ENCODE assay signal across 32 cellular contexts in the genomic region with DNA sequence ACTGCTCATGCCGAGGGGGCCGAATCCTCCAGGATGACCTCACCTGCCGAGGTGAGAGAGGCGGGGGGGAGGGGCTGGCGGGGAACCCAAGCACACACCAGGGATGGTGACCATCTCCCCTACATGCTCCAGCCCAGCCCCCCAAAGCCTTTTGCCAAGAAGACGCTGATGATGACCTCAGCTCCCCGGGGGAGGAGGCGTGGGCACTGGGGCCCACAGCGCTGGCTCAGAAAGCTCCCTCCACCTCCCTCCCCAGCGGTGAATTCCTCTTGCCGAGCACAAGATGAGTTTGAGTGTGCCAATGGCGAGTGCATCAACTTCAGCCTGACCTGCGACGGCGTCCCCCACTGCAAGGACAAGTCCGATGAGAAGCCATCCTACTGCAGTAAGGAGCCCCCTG. TPM values are rescaled to one million over a fixed set of nuclear protein-coding genes. Genes with fewer than 3 reads are reported as not detected.
"Had no signal": no experiment of that assay in that cellular context is flagged by ENCODE, and none has a peak within 500 bp of the region (broad histone marks: within the 10 kb centered on the region; RNA-seq: fewer than 3 reads in every experiment).

No MANE protein-coding gene starts in this region.

- H3K4me3 ChIP-seq: MG63 had no signal

- ATAC-seq: activated CD4-positive, alpha-beta T cell treated with anti-CD3 and anti-CD28 coated beads for 36 hours; activated CD4-positive, CD25-positive, alpha-beta regulatory T cell treated with anti-CD3 and anti-CD28 coated beads, Interleukin-2, amount 50 U/mL, for 24 hours; activated naive CD4-positive, alpha-beta T cell treated with anti-CD3 and anti-CD28 coated beads, Interleukin-2, amount 50 U/mL, for 72 hours; activated T-cell treated with anti-CD3 and anti-CD28 coated beads, Interleukin-2, amount 50 U/mL, for 4 hours; Panc1; WTC11 had no signal

- H3K27me3 ChIP-seq: MG63 had no signal

- H3K9me3 ChIP-seq: MG63 had no signal

- DNase-seq: activated CD4-positive, alpha-beta memory T cell treated with anti-CD3 and anti-CD28 coated beads for 36 hours; activated CD4-positive, alpha-beta T cell treated with anti-CD3 and anti-CD28 coated beads for 36 hours; activated CD4-positive, alpha-beta T cell treated with anti-CD3 and anti-CD28 coated beads, Interleukin-2, amount 50 U/mL, for 1 hour; activated CD8-positive, alpha-beta memory T cell treated with anti-CD3 and anti-CD28 coated beads, Interleukin-2, amount 50 U/mL, for 4 hours; activated gamma-delta T cell treated with Interleukin-2 at 50 U/mL for 16 hours; activated naive CD4-positive, alpha-beta T cell treated with anti-CD3 and anti-CD28 coated beads for 36 hours; activated T-cell treated with anti-CD3 and anti-CD28 coated beads for 4 hours; activated T-cell treated with anti-CD3 and anti-CD28 coated beads, Interleukin-2, amount 50 U/mL, for 4 hours; anterior cingulate cortex; cerebellar nuclear complex; Kasumi-1; KG1; MG63; NCI-H1048; NCI-H1105 treated with DMSO at 0.1 percent for 48 hours; NCI-H1436 treated with DMSO at 0.1 percent for 48 hours; NCI-H1694 treated with DMSO at 0.1 percent for 48 hours; NCI-H2029; NCI-H345; NCI-H524 treated with DMSO at 0.1 percent for 48 hours; Right ventricle myocardium superior; SW 1271; T-helper 1 cell had no signal

- FAIRE-seq: bronchial epithelial cell, TTC549 had no signal

RNA-seq across cellular contexts. Expression of gene LRP1-AS, which starts 45.5 kb away (rescaled TPM):
- total RNA-seq: activated CD4-positive, alpha-beta memory T cell treated with anti-CD3 and anti-CD28 coated beads for 36 hours; activated CD4-positive, alpha-beta T cell treated with anti-CD3 and anti-CD28 coated beads for 36 hours; activated naive CD4-positive, alpha-beta T cell treated with anti-CD3 and anti-CD28 coated beads for 36 hours; activated naive CD4-positive, alpha-beta T cell treated with anti-CD3 and anti-CD28 coated beads, Interleukin-2, amount 50 U/mL, for 72 hours; activated T-cell treated with anti-CD3 and anti-CD28 coated beads, Interleukin-2, amount 50 U/mL, for 4 hours; activated T-helper 1 cell treated with anti-CD3 and anti-CD28 coated beads, Interleukin-12 subunit alpha, Interleukin-12 subunit beta, Interleukin-2, Interleukin-4 antibody, amounts not matched to agents 30 ng/mL and 10 ng/mL and 1 ng/mL, durations not matched to agents 14 hours and 24 hours and 36 hours; bronchial epithelial cell; NCI-H460; Right ventricle myocardium superior; T-helper 2 cell treated with Interferon-gamma antibody and Interleukin-4, amounts not matched to agents 100 ng/mL and 5 ng/mL, for 36 hours; WTC11 had no signal
